9 cellular contexts compared by ENCODE assay signal in the genomic region with DNA sequence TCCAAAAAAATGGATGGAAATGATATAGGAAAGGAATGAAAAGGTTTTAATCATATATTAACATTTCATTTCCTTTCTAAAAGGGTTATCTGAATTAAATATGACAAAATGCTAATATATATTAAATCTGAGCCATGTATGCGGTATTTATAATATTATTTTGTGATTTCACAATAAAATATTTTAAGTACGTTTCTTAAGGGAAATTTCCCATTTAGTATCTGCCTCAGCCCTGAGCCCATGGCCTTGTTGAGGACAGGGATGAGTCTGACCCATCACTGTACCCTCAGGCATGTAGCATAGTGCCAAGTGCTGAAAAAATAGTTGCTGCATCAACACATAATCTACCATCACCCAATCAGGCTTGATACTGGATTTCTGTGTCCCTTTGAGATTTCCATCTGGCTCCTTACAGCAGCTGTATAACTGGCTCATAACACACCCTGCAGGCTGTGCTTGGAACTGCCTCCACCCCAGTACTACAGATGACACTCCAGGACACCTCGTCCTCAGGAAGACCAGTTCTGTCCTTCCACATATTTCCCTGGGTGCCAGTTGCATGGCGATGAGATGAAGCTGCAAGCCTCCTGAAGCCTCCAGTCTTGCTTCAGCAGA. TPM values are rescaled to one million over a fixed set of nuclear protein-coding genes. Genes with fewer than 3 reads are reported as not detected.
DNase-seq lines count a peak whose midpoint lies in the region; ATAC-seq and TF ChIP-seq lines count a peak whose summit lies in the region.
"Had no signal": no experiment of that assay in that cellular context is flagged by ENCODE, and none has a peak within 500 bp of the region (broad histone marks: within the 10 kb centered on the region; RNA-seq: fewer than 3 reads in every experiment).

No MANE protein-coding gene starts in this region.

- no peak for TF ChIP-seq EP300 in Ishikawa (IDR thresholded peaks at IDR 0.05; ENCODE audit: borderline replicate concordance)

- no peaks in the 10 kb centered on the region for H3K27me3 ChIP-seq in CD4-positive, alpha-beta memory T cell (ENCODE audit: insufficient read depth, low read length)

- 0 out of 2 replicates have a peak, but pooled peaks have one; percentile 29 for TF ChIP-seq RAD21 in Ishikawa (IDR thresholded peaks at IDR 0.05; ENCODE audit: low read depth)

- peaks cover 77 to 82% of the 10 kb centered on the region in 2 donors for H3K36me3 Mint-ChIP-seq in CD14-positive monocyte
- H3K36me3 Mint-ChIP-seq in activated naive CD8-positive, alpha-beta T cell treated with anti-CD3 and anti-CD28 coated beads, Interleukin-2, amount 10 ng/mL, durations not matched to agents 7 days and 5 days, result peaks cover 38% of the 10 kb centered on the region
- H3K36me3 Mint-ChIP-seq in natural killer cell treated with Interleukin-12 subunit alpha and Interleukin-12 subunit beta and Interleukin-15 and Interleukin-18, amount 100 ng/mL, for 72 hours, result peaks cover 38% of the 10 kb centered on the region
- peaks cover 67 to 72% of the 10 kb centered on the region in 2 donors for H3K36me3 Mint-ChIP-seq in CD4-positive, alpha-beta memory T cell

- TF ChIP-seq CTCF in CD14-positive monocyte (IDR thresholded peaks at IDR 0.05), result peak; percentile 68

- H3K27ac Mint-ChIP-seq in CD14-positive monocyte, result no peak overlapping the region
- no peak overlapping the region for H3K27ac Mint-ChIP-seq in activated naive CD8-positive, alpha-beta T cell treated with anti-CD3 and anti-CD28 coated beads, Interleukin-2, amount 10 ng/mL, durations not matched to agents 7 days and 5 days
- H3K27ac Mint-ChIP-seq in natural killer cell treated with Interleukin-12 subunit alpha and Interleukin-12 subunit beta and Interleukin-15 and Interleukin-18, amount 100 ng/mL, for 72 hours, result peak overlapping the region; percentile 52 to 64
- peak overlapping the region in 1 of 7 donors; percentile 20 for H3K27ac Mint-ChIP-seq in CD4-positive, alpha-beta memory T cell
- H3K27ac Mint-ChIP-seq: stimulated activated naive CD8-positive, alpha-beta T cell treated with anti-CD3 and anti-CD28 coated beads, Interleukin-15, Interleukin-2, amounts not matched to agents 100 ng/mL and 50 ng/mL, for 24 hours had no signal

- no peak overlapping the region for H3K4me3 Mint-ChIP-seq in CD14-positive monocyte
- no peak overlapping the region for H3K4me3 Mint-ChIP-seq in activated naive CD8-positive, alpha-beta T cell treated with anti-CD3 and anti-CD28 coated beads, Interleukin-2, amount 10 ng/mL, durations not matched to agents 7 days and 5 days
- peak overlapping the region; percentile 17 for H3K4me3 Mint-ChIP-seq in natural killer cell treated with Interleukin-12 subunit alpha and Interleukin-12 subunit beta and Interleukin-15 and Interleukin-18, amount 100 ng/mL, for 72 hours
- no peak overlapping the region for H3K4me3 Mint-ChIP-seq in CD4-positive, alpha-beta memory T cell
- H3K4me3 Mint-ChIP-seq: stimulated activated naive CD8-positive, alpha-beta T cell treated with anti-CD3 and anti-CD28 coated beads, Interleukin-15, Interleukin-2, amounts not matched to agents 100 ng/mL and 50 ng/mL, for 24 hours had no signal

- POLR2A ChIA-PET in activated naive CD8-positive, alpha-beta T cell treated with anti-CD3 and anti-CD28 coated beads, Interleukin-2, amount 10 ng/mL, durations not matched to agents 7 days and 5 days (lab: Charles Lee), result no interaction called here
- POLR2A ChIA-PET in CD4-positive, alpha-beta memory T cell (lab: Charles Lee; ENCODE audit: partially characterized antibody), result interaction anchor here (1.0 kb wide), 1 partner anchor 314 kb away, joined by 3 read pairs; no protein-coding TSS in a partner anchor

- intact Hi-C loops in CD14-positive monocyte (cut with micrococcal nuclease), result no loop called here
- intact Hi-C loops in CD4-positive, alpha-beta memory T cell (cut with micrococcal nuclease), result no loop called here

- peaks cover 17% of the 10 kb centered on the region for H3K36me3 ChIP-seq in CD4-positive, alpha-beta memory T cell (ENCODE audit: insufficient read depth, low read length)

- DNase-seq in CD14-positive monocyte (ENCODE audit: low spot score) (no peak), DMS114 treated with DMSO at 0.1 percent for 48 hours (lab: John Stamatoyannopoulos, UW; ENCODE audit: unreplicated experiment) (no peak), HPDE6-E6E7 (ENCODE audit: extremely low spot score) (no peak)
- peak; percentile 27 for DNase-seq in activated naive CD8-positive, alpha-beta T cell treated with anti-CD3 and anti-CD28 coated beads, Interleukin-2, amount 10 ng/mL, durations not matched to agents 7 days and 5 days
- no peak for DNase-seq in natural killer cell treated with Interleukin-12 subunit alpha and Interleukin-12 subunit beta and Interleukin-15 and Interleukin-18, amount 100 ng/mL, for 72 hours (ENCODE audit: low spot score)
- no peak for DNase-seq in CD4-positive, alpha-beta memory T cell

- no peak overlapping the region for H3K4me3 ChIP-seq in CD4-positive, alpha-beta memory T cell (ENCODE audit: low read length in 2 of 2)

- no peak overlapping the region for H3K27ac ChIP-seq in CD4-positive, alpha-beta memory T cell (ENCODE audit: low read depth, low read length)

- H3K9me3 Mint-ChIP-seq in CD14-positive monocyte, result peaks cover 0 to 8% (median 1%) of the 10 kb centered on the region in 7 donors
- H3K9me3 Mint-ChIP-seq in activated naive CD8-positive, alpha-beta T cell treated with anti-CD3 and anti-CD28 coated beads, Interleukin-2, amount 10 ng/mL, durations not matched to agents 7 days and 5 days, result peaks cover 2% of the 10 kb centered on the region
- no peaks in the 10 kb centered on the region for H3K9me3 Mint-ChIP-seq in natural killer cell treated with Interleukin-12 subunit alpha and Interleukin-12 subunit beta and Interleukin-15 and Interleukin-18, amount 100 ng/mL, for 72 hours
- H3K9me3 Mint-ChIP-seq in CD4-positive, alpha-beta memory T cell, result peaks cover 0 to 6% (median 0%) of the 10 kb centered on the region in 8 donors

- H3K9me3 ChIP-seq in CD4-positive, alpha-beta memory T cell (ENCODE audit: control insufficient read depth in 1 of 2, low read length in 2 of 2), result no peaks in the 10 kb centered on the region

- peaks cover 0 to 2% (median 1%) of the 10 kb centered on the region in 3 donors for H3K27me3 Mint-ChIP-seq in CD14-positive monocyte (ENCODE audit: low read depth in 3 of 3)
- H3K27me3 Mint-ChIP-seq in activated naive CD8-positive, alpha-beta T cell treated with anti-CD3 and anti-CD28 coated beads, Interleukin-2, amount 10 ng/mL, durations not matched to agents 7 days and 5 days, result no peaks in the 10 kb centered on the region
- H3K27me3 Mint-ChIP-seq in natural killer cell treated with Interleukin-12 subunit alpha and Interleukin-12 subunit beta and Interleukin-15 and Interleukin-18, amount 100 ng/mL, for 72 hours, result no peaks in the 10 kb centered on the region
- H3K27me3 Mint-ChIP-seq in CD4-positive, alpha-beta memory T cell, result no peaks in the 10 kb centered on the region
- H3K27me3 Mint-ChIP-seq: stimulated activated naive CD8-positive, alpha-beta T cell treated with anti-CD3 and anti-CD28 coated beads, Interleukin-15, Interleukin-2, amounts not matched to agents 100 ng/mL and 50 ng/mL, for 24 hours had no signal

- ATAC-seq in GM18870 (IDR thresholded peaks at IDR 0.05; ENCODE audit: unreplicated experiment), result peak; percentile 65
- ATAC-seq in activated naive CD8-positive, alpha-beta T cell treated with anti-CD3 and anti-CD28 coated beads, Interleukin-2, amount 10 ng/mL, durations not matched to agents 7 days and 5 days (ENCODE audit: low read depth), result peak; percentile 61
- ATAC-seq in natural killer cell treated with Interleukin-12 subunit alpha and Interleukin-12 subunit beta and Interleukin-15 and Interleukin-18, amount 100 ng/mL, for 72 hours, result peak in 1 of 2 donors; percentile 64

- CTCF ChIA-PET in CD4-positive, alpha-beta memory T cell (lab: Charles Lee; ENCODE audit: partially characterized antibody), result interaction anchor here (0.8 kb wide), 1 partner anchor 221 kb away, joined by 3 read pairs; no protein-coding TSS in a partner anchor

- H3K4me1 ChIP-seq in CD4-positive, alpha-beta memory T cell (ENCODE audit: insufficient read depth, low read length), result no peaks in the 10 kb centered on the region

- H3K4me1 Mint-ChIP-seq in CD14-positive monocyte, result peaks cover 5% of the 10 kb centered on the region
- peaks cover 11% of the 10 kb centered on the region for H3K4me1 Mint-ChIP-seq in activated naive CD8-positive, alpha-beta T cell treated with anti-CD3 and anti-CD28 coated beads, Interleukin-2, amount 10 ng/mL, durations not matched to agents 7 days and 5 days
- peaks cover 21 to 36% of the 10 kb centered on the region in 2 donors for H3K4me1 Mint-ChIP-seq in natural killer cell treated with Interleukin-12 subunit alpha and Interleukin-12 subunit beta and Interleukin-15 and Interleukin-18, amount 100 ng/mL, for 72 hours (ENCODE audit: low read depth in 2 of 2)
- peaks cover 3 to 5% (median 5%) of the 10 kb centered on the region in 4 donors for H3K4me1 Mint-ChIP-seq in CD4-positive, alpha-beta memory T cell

TF ChIP-seq in Ishikawa, 13 proteins besides CTCF, POLR2A, EP300 and RAD21 (continues in another document):
- TF ChIP-seq NFIC (IDR thresholded peaks at IDR 0.05) (no peak), FOXM1 (IDR thresholded peaks at IDR 0.05; ENCODE audit: borderline replicate concordance, low read depth) (no peak), TAF1 (IDR thresholded peaks at IDR 0.05; ENCODE audit: low read depth) (no peak), EGR1 (IDR thresholded peaks at IDR 0.05) (no peak), CREB1 (IDR thresholded peaks at IDR 0.05; ENCODE audit: low read depth) (no peak), TEAD4 (IDR thresholded peaks at IDR 0.05) (no peak), CEBPB (IDR thresholded peaks at IDR 0.05) (no peak)
- TF ChIP-seq, protein P1, sequence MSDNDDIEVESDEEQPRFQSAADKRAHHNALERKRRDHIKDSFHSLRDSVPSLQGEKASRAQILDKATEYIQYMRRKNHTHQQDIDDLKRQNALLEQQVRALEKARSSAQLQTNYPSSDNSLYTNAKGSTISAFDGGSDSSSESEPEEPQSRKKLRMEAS (IDR thresholded peaks at IDR 0.05), result no peak
- TF ChIP-seq, protein P2, sequence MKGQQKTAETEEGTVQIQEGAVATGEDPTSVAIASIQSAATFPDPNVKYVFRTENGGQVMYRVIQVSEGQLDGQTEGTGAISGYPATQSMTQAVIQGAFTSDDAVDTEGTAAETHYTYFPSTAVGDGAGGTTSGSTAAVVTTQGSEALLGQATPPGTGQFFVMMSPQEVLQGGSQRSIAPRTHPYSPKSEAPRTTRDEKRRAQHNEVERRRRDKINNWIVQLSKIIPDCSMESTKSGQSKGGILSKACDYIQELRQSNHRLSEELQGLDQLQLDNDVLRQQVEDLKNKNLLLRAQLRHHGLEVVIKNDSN (IDR thresholded peaks at IDR 0.05), result no peak

RNA-seq across cellular contexts. Expression of a gene that starts 59.4 kb away (rescaled TPM):
- not detected for polyA plus RNA-seq in CD14-positive monocyte
- total RNA-seq in activated naive CD8-positive, alpha-beta T cell treated with anti-CD3 and anti-CD28 coated beads, Interleukin-2, amount 10 ng/mL, durations not matched to agents 7 days and 5 days, result 1 to 10 TPM; 3.5 to 5.2 TPM
- 1 to 10 TPM; 6.0 to 6.1 TPM for total RNA-seq in natural killer cell treated with Interleukin-12 subunit alpha and Interleukin-12 subunit beta and Interleukin-15 and Interleukin-18, amount 100 ng/mL, for 72 hours
- 1 to 10 TPM; 2.6 to 4.8 TPM for total RNA-seq in CD4-positive, alpha-beta memory T cell
- polyA plus RNA-seq in CD4-positive, alpha-beta memory T cell, result 1 to 10 TPM in 1 of 2 donors, under 1 TPM in 1; 0.88 to 3.1 TPM

Comparison
In these comparisons a context has a peak if more than half of its experiments do, and no peak if none do; other contexts are left out.
1. H3K27ac Mint-ChIP-seq: peak in natural killer cell treated with Interleukin-12 subunit alpha and Interleukin-12 subunit beta and Interleukin-15 and Interleukin-18, amount 100 ng/mL, for 72 hours (2 of 2); none in CD14-positive monocyte (0 of 7) and activated naive CD8-positive, alpha-beta T cell treated with anti-CD3 and anti-CD28 coated beads, Interleukin-2, amount 10 ng/mL, durations not matched to agents 7 days and 5 days (single experiment).